1 cellular context compared by ENCODE assay signal in the genomic region with DNA sequence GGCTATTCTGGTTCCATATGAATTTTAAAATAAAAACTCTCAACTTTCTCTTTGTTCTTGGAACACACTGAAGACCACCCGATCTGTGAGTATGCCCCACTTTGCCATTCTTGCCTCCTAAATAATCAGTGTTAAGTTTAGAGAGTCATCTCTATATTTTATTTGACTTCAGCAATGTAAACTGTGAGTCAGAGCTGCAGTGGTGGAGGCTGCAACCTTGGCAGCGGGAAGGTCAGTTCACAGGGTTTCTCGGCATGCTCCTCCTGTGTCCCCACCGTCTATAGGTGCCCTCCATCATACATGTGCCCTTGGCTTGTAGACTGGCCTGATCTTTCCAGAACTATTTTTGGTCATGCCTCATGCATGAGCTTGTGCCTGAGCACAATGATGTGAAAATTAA.
TF ChIP-seq lines count a peak whose summit lies in the region.

No MANE protein-coding gene starts in this region.

TF ChIP-seq in HepG2, 621 proteins besides CTCF, POLR2A, EP300 and RAD21:
- TF ChIP-seq FOSL2 (CRISPR knock-in tag; IDR thresholded peaks at IDR 0.05): peak; percentile 14; the same call in 1 of the 2 replicates
